ENCODE assay signal across 2 cellular contexts in genomic region chr4:26793750-26794149, GRCh38.
TF ChIP-seq lines count a peak whose summit lies in the region.

No MANE protein-coding gene starts in this region.

TF ChIP-seq in A549, 52 proteins besides CTCF, POLR2A, EP300 and RAD21 (continued from another document):
- TF ChIP-seq CHD4 (IDR thresholded peaks at IDR 0.05; ENCODE audit: borderline replicate concordance) (no peak), CHD2 (IDR thresholded peaks at IDR 0.05; ENCODE audit: low read length, partially characterized antibody) (no peak)

TF ChIP-seq in HCT116, 20 proteins besides CTCF, POLR2A, EP300 and RAD21 (continued from another document):
- no peak for TF ChIP-seq YY1 (IDR thresholded peaks at IDR 0.05; ENCODE audit: extremely low read depth, insufficient replicate concordance, low read depth, low read length)
- TF ChIP-seq EZH2phosphoT487 (IDR thresholded peaks at IDR 0.05; ENCODE audit: borderline replicate concordance) = no peak
- no peak for TF ChIP-seq JUND (IDR thresholded peaks at IDR 0.05)
- no peak for TF ChIP-seq MAX (IDR thresholded peaks at IDR 0.05)
- TF ChIP-seq SRF (IDR thresholded peaks at IDR 0.05; ENCODE audit: low read depth) = no peak
- TF ChIP-seq CEBPB (IDR thresholded peaks at IDR 0.05; ENCODE audit: low read depth) = no peak
- no peak for TF ChIP-seq SIN3A (IDR thresholded peaks at IDR 0.05; ENCODE audit: low read depth)
- TF ChIP-seq REST (IDR thresholded peaks at IDR 0.05; ENCODE audit: low read depth) = no peak
- no peak for TF ChIP-seq ZFX (IDR thresholded peaks at IDR 0.05)
- TF ChIP-seq, protein P1, sequence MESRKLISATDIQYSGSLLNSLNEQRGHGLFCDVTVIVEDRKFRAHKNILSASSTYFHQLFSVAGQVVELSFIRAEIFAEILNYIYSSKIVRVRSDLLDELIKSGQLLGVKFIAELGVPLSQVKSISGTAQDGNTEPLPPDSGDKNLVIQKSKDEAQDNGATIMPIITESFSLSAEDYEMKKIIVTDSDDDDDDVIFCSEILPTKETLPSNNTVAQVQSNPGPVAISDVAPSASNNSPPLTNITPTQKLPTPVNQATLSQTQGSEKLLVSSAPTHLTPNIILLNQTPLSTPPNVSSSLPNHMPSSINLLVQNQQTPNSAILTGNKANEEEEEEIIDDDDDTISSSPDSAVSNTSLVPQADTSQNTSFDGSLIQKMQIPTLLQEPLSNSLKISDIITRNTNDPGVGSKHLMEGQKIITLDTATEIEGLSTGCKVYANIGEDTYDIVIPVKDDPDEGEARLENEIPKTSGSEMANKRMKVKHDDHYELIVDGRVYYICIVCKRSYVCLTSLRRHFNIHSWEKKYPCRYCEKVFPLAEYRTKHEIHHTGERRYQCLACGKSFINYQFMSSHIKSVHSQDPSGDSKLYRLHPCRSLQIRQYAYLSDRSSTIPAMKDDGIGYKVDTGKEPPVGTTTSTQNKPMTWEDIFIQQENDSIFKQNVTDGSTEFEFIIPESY (IDR thresholded peaks at IDR 0.05; ENCODE audit: extremely low read depth, insufficient replicate concordance, low read length) = no peak
- TF ChIP-seq, protein P2, sequence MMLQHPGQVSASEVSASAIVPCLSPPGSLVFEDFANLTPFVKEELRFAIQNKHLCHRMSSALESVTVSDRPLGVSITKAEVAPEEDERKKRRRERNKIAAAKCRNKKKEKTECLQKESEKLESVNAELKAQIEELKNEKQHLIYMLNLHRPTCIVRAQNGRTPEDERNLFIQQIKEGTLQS (IDR thresholded peaks at IDR 0.05) = no peak
